ENCODE assay signal across 22 cellular contexts in genomic region chr20:29762620-29763019, GRCh38.
"Had no signal": no experiment of that assay in that cellular context is flagged by ENCODE, and none has a peak within 500 bp of the region (broad histone marks: within the 10 kb centered on the region; RNA-seq: fewer than 3 reads in every experiment).

No MANE protein-coding gene starts in this region.

- DNase-seq: cortex of kidney; effector memory CD8-positive, alpha-beta T cell; erythroblast; hypothalamus; kidney; left ventricle myocardium inferior; lower lobe of right lung; naive thymus-derived CD8-positive, alpha-beta T cell; nephron progenitor cell; nucleus accumbens; stimulated activated CD4-positive, alpha-beta T cell treated with anti-CD3 and anti-CD28 coated beads, Interleukin-12 subunit alpha, Interleukin-12 subunit beta, amount 100 ng/mL, for 4 hours; stimulated activated CD4-positive, alpha-beta T cell treated with anti-CD3 and anti-CD28 coated beads, Interleukin-1b, Interleukin-23, amount 100 ng/mL, for 48 hours; stimulated activated CD4-positive, alpha-beta T cell treated with anti-CD3 and anti-CD28 coated beads, Interleukin-4, amount 100 ng/mL, for 1 hour; stimulated activated CD8-positive, alpha-beta memory T cell treated with anti-CD3 and anti-CD28 coated beads, Interleukin-4, amount 100 ng/mL, for 48 hours; stimulated activated naive CD4-positive, alpha-beta T cell treated with Interleukin-2 at 50 U/mL for 16 hours; stomach; thyroid gland had no signal

- H3K4me1 Mint-ChIP-seq: nephron progenitor cell had no signal

- H3K4me3 ChIP-seq: left ventricle myocardium inferior, lower lobe of right lung, prostate gland, right atrium auricular region, smooth muscle cell, stomach, thyroid gland had no signal

- H3K27ac ChIP-seq: left ventricle myocardium inferior, lower lobe of right lung, prostate gland, right atrium auricular region, stomach, thyroid gland had no signal

- H3K27ac Mint-ChIP-seq: effector memory CD8-positive, alpha-beta T cell; naive thymus-derived CD8-positive, alpha-beta T cell; nephron progenitor cell; type B pancreatic cell had no signal

- H3K4me3 Mint-ChIP-seq: effector memory CD8-positive, alpha-beta T cell; nephron progenitor cell; type B pancreatic cell had no signal

- H3K27me3 ChIP-seq: right atrium auricular region, thyroid gland had no signal

- ATAC-seq: effector memory CD8-positive, alpha-beta T cell; lower lobe of right lung; naive thymus-derived CD8-positive, alpha-beta T cell; sciatic nerve had no signal

- H3K36me3 Mint-ChIP-seq: type B pancreatic cell had no signal

- H3K4me1 ChIP-seq: left ventricle myocardium inferior, lower lobe of right lung, prostate gland, right atrium auricular region, stomach, thyroid gland had no signal

- H3K27me3 Mint-ChIP-seq: effector memory CD8-positive, alpha-beta T cell; type B pancreatic cell had no signal

- H3K36me3 ChIP-seq: left ventricle myocardium inferior, lower lobe of right lung, prostate gland, right atrium auricular region, stomach, thyroid gland had no signal

- H3K9me3 ChIP-seq: lower lobe of right lung, prostate gland, right atrium auricular region, thyroid gland had no signal
